In genomic region chr10:118470470-118470869, GRCh38 we compare ENCODE assay signal across 30 cellular contexts.
"Had no signal": no experiment of that assay in that cellular context is flagged by ENCODE, and none has a peak within 500 bp of the region (broad histone marks: within the 10 kb centered on the region; RNA-seq: fewer than 3 reads in every experiment).

No MANE protein-coding gene starts in this region.

- H3K9me3 Mint-ChIP-seq: natural killer cell treated with Interleukin-12 subunit alpha and Interleukin-12 subunit beta and Interleukin-15 and Interleukin-18, amount 100 ng/mL, for 72 hours; neural crest cell; stimulated activated naive CD8-positive, alpha-beta T cell treated with anti-CD3 and anti-CD28 coated beads, Interleukin-15, amount 100 ng/mL, for 72 hours had no signal

- H3K27me3 ChIP-seq: right atrium auricular region, uterus had no signal

- H3K27ac Mint-ChIP-seq: mesothelial cell of epicardium; naive B cell; natural killer cell treated with Interleukin-12 subunit alpha and Interleukin-12 subunit beta and Interleukin-15 and Interleukin-18, amount 100 ng/mL, for 72 hours; stimulated activated naive CD8-positive, alpha-beta T cell treated with anti-CD3 and anti-CD28 coated beads, Interleukin-15, amount 100 ng/mL, for 72 hours had no signal

- H3K36me3 ChIP-seq: gastrocnemius medialis, heart left ventricle, prostate gland, right atrium auricular region, suprapubic skin, transverse colon, upper lobe of right lung, uterus had no signal

- H3K9me3 ChIP-seq: gastrocnemius medialis, mucosa of descending colon, prostate gland, right atrium auricular region, suprapubic skin, transverse colon, upper lobe of right lung, uterus had no signal

- H3K36me3 Mint-ChIP-seq: mesothelial cell of epicardium; naive B cell; natural killer cell treated with Interleukin-12 subunit alpha and Interleukin-12 subunit beta and Interleukin-15 and Interleukin-18, amount 100 ng/mL, for 72 hours had no signal

- H2AFZ ChIP-seq: parathyroid adenoma had no signal

- H3K4me3 ChIP-seq: coronary artery, gastrocnemius medialis, heart left ventricle, lung, mucosa of descending colon, prostate gland, right atrium auricular region, smooth muscle cell, suprapubic skin, transverse colon, upper lobe of right lung, uterus had no signal

- H3K27ac ChIP-seq: coronary artery, gastrocnemius medialis, heart left ventricle, parathyroid adenoma, prostate gland, right atrium auricular region, suprapubic skin, transverse colon, upper lobe of right lung, uterus had no signal

- H3K4me1 ChIP-seq: gastrocnemius medialis, heart left ventricle, parathyroid adenoma, prostate gland, right atrium auricular region, suprapubic skin, transverse colon, upper lobe of right lung, uterus had no signal

- DNase-seq: dermis blood vessel endothelial cell; effector memory CD4-positive, alpha-beta T cell; gastrocnemius medialis; heart left ventricle; hippocampal formation; kidney glomerular epithelial cell; mesenchymal stem cell; mucosa of descending colon; naive B cell; stimulated activated CD4-positive, alpha-beta T cell treated with anti-CD3 and anti-CD28 coated beads, Interleukin-12 subunit alpha, Interleukin-12 subunit beta, amount 100 ng/mL, for 4 hours; stimulated activated CD4-positive, alpha-beta T cell treated with anti-CD3 and anti-CD28 coated beads, Interleukin-1b, Interleukin-23, amount 100 ng/mL, for 48 hours; stimulated activated CD4-positive, alpha-beta T cell treated with anti-CD3 and anti-CD28 coated beads, Interleukin-4, amount 100 ng/mL, for 1 hour; stimulated activated CD8-positive, alpha-beta memory T cell treated with anti-CD3 and anti-CD28 coated beads, Interleukin-4, amount 100 ng/mL, for 48 hours; stimulated activated naive CD4-positive, alpha-beta T cell; stimulated activated naive CD8-positive, alpha-beta T cell treated with anti-CD3 and anti-CD28 coated beads, Interleukin-15, amount 100 ng/mL, for 72 hours; transverse colon; upper lobe of right lung; uterus had no signal

- H3K4me3 Mint-ChIP-seq: mesothelial cell of epicardium; naive B cell; natural killer cell treated with Interleukin-12 subunit alpha and Interleukin-12 subunit beta and Interleukin-15 and Interleukin-18, amount 100 ng/mL, for 72 hours; neural crest cell; stimulated activated naive CD8-positive, alpha-beta T cell treated with anti-CD3 and anti-CD28 coated beads, Interleukin-15, amount 100 ng/mL, for 72 hours had no signal

- H3K9ac ChIP-seq: parathyroid adenoma had no signal

- H3K79me2 ChIP-seq: parathyroid adenoma had no signal

- FAIRE-seq: endometrium, islet of Langerhans had no signal

- H3K4me2 ChIP-seq: smooth muscle cell had no signal

- H3K4me1 Mint-ChIP-seq: mesothelial cell of epicardium; naive B cell; neural crest cell; stimulated activated naive CD8-positive, alpha-beta T cell treated with anti-CD3 and anti-CD28 coated beads, Interleukin-15, amount 100 ng/mL, for 72 hours had no signal
